1 cellular context compared by ENCODE assay signal in genomic region chr1:117928881-117929339, GRCh38.
TF ChIP-seq lines count a peak whose summit lies in the region.

No MANE protein-coding gene starts in this region.

TF ChIP-seq in GM23338, 12 proteins besides CTCF, POLR2A, EP300 and RAD21 (continued from another document):
- no peak for TF ChIP-seq EZH2 (IDR thresholded peaks at IDR 0.05; ENCODE audit: low read depth, unreplicated experiment)
- TF ChIP-seq JUNB (IDR thresholded peaks at IDR 0.05; ENCODE audit: unreplicated experiment), result no peak
- TF ChIP-seq POLR2AphosphoS5 (IDR thresholded peaks at IDR 0.05; ENCODE audit: low read depth), result no peak
- no peak for TF ChIP-seq STAT1 (IDR thresholded peaks at IDR 0.05; ENCODE audit: unreplicated experiment)
- no peak for TF ChIP-seq ETS1 (IDR thresholded peaks at IDR 0.05)
